10 cellular contexts compared by ENCODE assay signal in genomic region chr5:149831492-149831891, GRCh38.
DNase-seq lines count a peak whose midpoint lies in the region; ATAC-seq lines count a peak whose summit lies in the region.
"Had no signal": no experiment of that assay in that cellular context is flagged by ENCODE, and none has a peak within 500 bp of the region (broad histone marks: within the 10 kb centered on the region; RNA-seq: fewer than 3 reads in every experiment).

No MANE protein-coding gene starts in this region.

- POLR2A ChIA-PET in activated CD4-positive, alpha-beta T cell treated with anti-CD3 and anti-CD28 coated beads, Interleukin-2, amount 10 ng/mL, durations not matched to agents 7 days and 5 days (lab: Charles Lee), result interaction anchor here (1.2 kb wide), 1 partner anchor 65 kb away, joined by 3 read pairs; no protein-coding TSS in a partner anchor

- H3K4me3 Mint-ChIP-seq in activated CD4-positive, alpha-beta T cell treated with anti-CD3 and anti-CD28 coated beads, Interleukin-2, amount 10 ng/mL, durations not matched to agents 7 days and 5 days, result no peak overlapping the region
- H3K4me3 Mint-ChIP-seq: dendritic cell treated with granulocyte-macrophage colony-stimulating factor and Interleukin-4, amounts not matched to agents 40 ng/mL and 50 ng/mL, for 4 days; IgD-negative memory B cell had no signal

- H3K27ac Mint-ChIP-seq in activated CD4-positive, alpha-beta T cell treated with anti-CD3 and anti-CD28 coated beads, Interleukin-2, amount 10 ng/mL, durations not matched to agents 7 days and 5 days, result no peak overlapping the region
- H3K27ac Mint-ChIP-seq: dendritic cell treated with granulocyte-macrophage colony-stimulating factor and Interleukin-4, amounts not matched to agents 40 ng/mL and 50 ng/mL, for 4 days; IgD-negative memory B cell had no signal

- peaks cover 1% of the 10 kb centered on the region for H3K4me1 Mint-ChIP-seq in activated CD4-positive, alpha-beta T cell treated with anti-CD3 and anti-CD28 coated beads, Interleukin-2, amount 10 ng/mL, durations not matched to agents 7 days and 5 days

- no peaks in the 10 kb centered on the region for H3K9me3 Mint-ChIP-seq in activated CD4-positive, alpha-beta T cell treated with anti-CD3 and anti-CD28 coated beads, Interleukin-2, amount 10 ng/mL, durations not matched to agents 7 days and 5 days
- H3K9me3 Mint-ChIP-seq: dendritic cell treated with granulocyte-macrophage colony-stimulating factor and Interleukin-4, amounts not matched to agents 40 ng/mL and 50 ng/mL, for 4 days; IgD-negative memory B cell had no signal

- CTCF ChIA-PET in activated CD4-positive, alpha-beta T cell treated with anti-CD3 and anti-CD28 coated beads, Interleukin-2, amount 10 ng/mL, durations not matched to agents 7 days and 5 days (lab: Charles Lee), result interaction anchor here (1.1 to 2.6 kb wide), 9 partner anchors 11 to 195 kb away, joined by 3 to 9 read pairs (median 7); partner anchors contain the start of genes HMGXB3 and TIGD6

- H3K27me3 Mint-ChIP-seq in activated CD4-positive, alpha-beta T cell treated with anti-CD3 and anti-CD28 coated beads, Interleukin-2, amount 10 ng/mL, durations not matched to agents 7 days and 5 days, result no peaks in the 10 kb centered on the region
- H3K27me3 Mint-ChIP-seq: dendritic cell treated with granulocyte-macrophage colony-stimulating factor and Interleukin-4, amounts not matched to agents 40 ng/mL and 50 ng/mL, for 4 days; IgD-negative memory B cell had no signal

- peak; percentile 89 for ATAC-seq in GM18907 (IDR thresholded peaks at IDR 0.05; ENCODE audit: unreplicated experiment)
- ATAC-seq in HG02870 (IDR thresholded peaks at IDR 0.05; ENCODE audit: unreplicated experiment), result peak; percentile 86

- H3K36me3 Mint-ChIP-seq in activated CD4-positive, alpha-beta T cell treated with anti-CD3 and anti-CD28 coated beads, Interleukin-2, amount 10 ng/mL, durations not matched to agents 7 days and 5 days (ENCODE audit: low read depth), result no peaks in the 10 kb centered on the region

- DNase-seq in activated CD4-positive, alpha-beta T cell treated with anti-CD3 and anti-CD28 coated beads, Interleukin-2, amount 10 ng/mL, durations not matched to agents 7 days and 5 days, result peak; percentile 15
- peak; percentile 11 to 21 for DNase-seq in stimulated activated CD4-positive, alpha-beta T cell treated with anti-CD3 and anti-CD28 coated beads, Interleukin-15, amount 100 ng/mL, for 48 hours (ENCODE audit: low read depth in 2 of 2)
- DNase-seq in NCI-H2029 treated with DMSO at 0.1 percent for 48 hours (lab: John Stamatoyannopoulos, UW) (no peak), SIG-M5 (lab: John Stamatoyannopoulos, UW) (no peak), Kasumi-1 (lab: John Stamatoyannopoulos, UW) (no peak), nucleus accumbens (lab: John Stamatoyannopoulos, UW) (no peak)

Comparison
In these comparisons a context has a peak if more than half of its experiments do, and no peak if none do; other contexts are left out.
1. DNase-seq: peak in activated CD4-positive, alpha-beta T cell treated with anti-CD3 and anti-CD28 coated beads, Interleukin-2, amount 10 ng/mL, durations not matched to agents 7 days and 5 days (single experiment) and stimulated activated CD4-positive, alpha-beta T cell treated with anti-CD3 and anti-CD28 coated beads, Interleukin-15, amount 100 ng/mL, for 48 hours (2 of 2); none in NCI-H2029 treated with DMSO at 0.1 percent for 48 hours (single experiment), SIG-M5 (single experiment), Kasumi-1 (0 of 2) and nucleus accumbens (0 of 56).